Comparison of ENCODE assay signal across 1 cellular context in the genomic region with DNA sequence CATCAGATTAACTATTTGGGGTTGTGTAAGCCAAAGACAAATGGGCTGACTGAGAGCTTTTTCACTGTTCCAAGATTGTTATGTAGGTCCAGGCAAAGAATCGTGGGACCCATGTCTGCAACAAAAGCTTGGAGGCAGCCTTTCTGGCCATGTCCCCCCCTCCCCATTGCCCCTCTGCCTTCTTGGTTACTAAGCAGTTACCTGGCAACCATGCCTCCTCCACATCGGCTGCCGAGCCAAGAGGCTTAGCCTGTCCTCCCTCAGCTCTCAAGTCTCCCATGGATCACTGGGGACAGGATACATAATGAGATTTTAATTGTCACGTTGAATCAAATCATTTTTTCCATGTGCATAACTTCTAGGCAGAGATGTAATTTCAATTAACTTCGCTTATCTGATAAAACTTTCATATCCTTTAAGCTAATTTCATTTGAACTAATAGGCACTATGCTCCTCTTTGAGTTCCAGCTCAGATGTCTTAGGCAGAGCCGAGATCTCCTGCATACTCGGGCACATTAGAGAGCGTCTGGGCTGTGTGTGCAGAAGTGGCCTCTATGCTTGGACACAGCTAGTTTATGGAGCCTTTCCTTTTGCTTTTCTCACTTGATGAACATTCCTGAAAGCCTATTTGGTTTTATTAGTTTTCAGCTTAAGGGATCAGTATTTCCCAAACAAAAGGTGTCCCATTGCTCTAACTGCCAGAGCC.
TF ChIP-seq lines count a peak whose summit lies in the region.

No MANE protein-coding gene starts in this region.

TF ChIP-seq in WTC11, 78 proteins besides CTCF, POLR2A, EP300 and RAD21 (continued from another document):
- TF ChIP-seq AFF4 (CRISPR knock-in tag; IDR thresholded peaks at IDR 0.05; ENCODE audit: borderline replicate concordance) = no peak
- no peak for TF ChIP-seq SP1 (CRISPR knock-in tag; conservative IDR thresholded peaks at IDR 0.05)
- TF ChIP-seq, protein P1, sequence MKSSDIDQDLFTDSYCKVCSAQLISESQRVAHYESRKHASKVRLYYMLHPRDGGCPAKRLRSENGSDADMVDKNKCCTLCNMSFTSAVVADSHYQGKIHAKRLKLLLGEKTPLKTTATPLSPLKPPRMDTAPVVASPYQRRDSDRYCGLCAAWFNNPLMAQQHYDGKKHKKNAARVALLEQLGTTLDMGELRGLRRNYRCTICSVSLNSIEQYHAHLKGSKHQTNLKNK (CRISPR knock-in tag; IDR thresholded peaks at IDR 0.05) = no peak
- TF ChIP-seq, protein P2, sequence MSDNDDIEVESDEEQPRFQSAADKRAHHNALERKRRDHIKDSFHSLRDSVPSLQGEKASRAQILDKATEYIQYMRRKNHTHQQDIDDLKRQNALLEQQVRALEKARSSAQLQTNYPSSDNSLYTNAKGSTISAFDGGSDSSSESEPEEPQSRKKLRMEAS (CRISPR knock-in tag; IDR thresholded peaks at IDR 0.05) = no peak
- no peak for TF ChIP-seq CBFB (CRISPR knock-in tag; IDR thresholded peaks at IDR 0.05; ENCODE audit: low read depth)
- TF ChIP-seq ZNF219 (CRISPR knock-in tag; IDR thresholded peaks at IDR 0.05; ENCODE audit: borderline replicate concordance) = no peak
- TF ChIP-seq ZNF396 (CRISPR knock-in tag; IDR thresholded peaks at IDR 0.05; ENCODE audit: borderline replicate concordance) = no peak
- no peak for TF ChIP-seq ZNF671 (CRISPR knock-in tag; IDR thresholded peaks at IDR 0.05)
